ENCODE assay signal across 8 cellular contexts in the genomic region with DNA sequence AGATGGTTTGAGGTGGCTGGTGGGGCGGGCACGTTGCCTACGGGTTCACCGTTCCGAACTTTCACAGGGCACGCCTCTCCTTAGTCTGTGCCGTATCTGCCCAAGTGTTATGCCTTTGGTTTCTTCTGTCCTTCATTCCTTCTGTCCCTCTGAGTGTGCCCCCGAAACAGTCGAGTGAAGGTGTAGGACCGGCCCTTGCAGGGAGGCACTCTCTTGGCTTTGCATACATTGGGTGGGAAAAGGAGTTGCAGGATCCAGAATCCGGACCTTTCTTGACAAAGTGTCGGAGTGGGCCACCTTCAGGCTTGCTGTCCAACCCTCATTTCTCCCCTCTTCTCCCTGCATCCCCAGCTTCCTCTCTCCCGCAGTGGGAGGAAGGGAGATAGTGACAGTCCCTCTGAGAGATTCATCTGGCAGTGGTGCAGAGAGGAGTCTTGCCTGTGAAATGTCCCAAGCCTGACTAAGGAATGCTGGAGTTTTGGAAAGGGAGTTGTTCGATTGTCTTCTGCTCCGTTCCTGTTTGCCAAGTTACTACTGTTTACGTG. TPM values are rescaled to one million over a fixed set of nuclear protein-coding genes. Genes with fewer than 3 reads are reported as not detected.
DNase-seq lines count a peak whose midpoint lies in the region; ATAC-seq, FAIRE-seq and TF ChIP-seq lines count a peak whose summit lies in the region.

No MANE protein-coding gene starts in this region.

- no peaks in the 10 kb centered on the region; the same call in 1 of the 2 replicates for H3K9me3 ChIP-seq in AG04450 (ENCODE audit: control insufficient read depth, insufficient read depth, low read length)
- H3K9me3 ChIP-seq in NT2/D1 (ENCODE audit: insufficient read depth, low read length) = no peaks in the 10 kb centered on the region
- no peaks in the 10 kb centered on the region for H3K9me3 ChIP-seq in colonic mucosa
- H3K9me3 ChIP-seq in transverse colon = no peaks in the 10 kb centered on the region

- no peak for DNase-seq in AG04450 (ENCODE audit: low read depth, low spot score)
- DNase-seq in NT2/D1 (ENCODE audit: low read depth, low spot score) = no peak
- peak; percentile 42 for DNase-seq in colonic mucosa
- DNase-seq in medulla oblongata (ENCODE audit: extremely low spot score) = peak; percentile 53
- DNase-seq in transverse colon = no peak
- DNase-seq in GM12891 (ENCODE audit: insufficient read length, low spot score) = no peak
- no peak for DNase-seq in activated effector memory CD4-positive, alpha-beta T cell treated with Interleukin-2 at 50 U/mL for 16 hours

- FAIRE-seq in GM12891 (lab: Jason Lieb, UNC) = no peak

- POLR2A ChIA-PET in AG04450 (lab: Yijun Ruan, JAX) = interaction anchor here (1.5 kb wide), 1 partner anchor 14 kb away, joined by 3 read pairs; no protein-coding TSS in a partner anchor

- WGBS in transverse colon (ENCODE audit: low coverage in 1 of 2), 2 donors = 6 to 13% methylated on average over 3 to 15 of the region's 16 CpGs

- CTCF ChIA-PET in AG04450 (lab: Charles Lee) = interaction anchor here (1.9 to 3.0 kb wide), 2 partner anchors 279 to 347 kb away, joined by 8 to 22 read pairs; no protein-coding TSS in a partner anchor

- intact Hi-C loops in colonic mucosa (cut with DNase I) = no loop called here
- intact Hi-C loops in transverse colon (cut with DNase I; ENCODE audit: low total_unique reads) = no loop called here

- H3K36me3 ChIP-seq in NT2/D1 (ENCODE audit: insufficient read depth, insufficient read length, low read length) = peaks cover 5% of the 10 kb centered on the region
- no peaks in the 10 kb centered on the region for H3K36me3 ChIP-seq in colonic mucosa
- no peaks in the 10 kb centered on the region for H3K36me3 ChIP-seq in transverse colon

- TF ChIP-seq POLR2A in transverse colon (IDR thresholded peaks at IDR 0.05) (no peak), GM12891 (IDR thresholded peaks at IDR 0.05; ENCODE audit: low read depth, low read length) (no peak)

- H3K4me3 ChIP-seq in AG04450 (ENCODE audit: low read depth, low read length) (peak overlapping the region; percentile 68), NT2/D1 (ENCODE audit: insufficient read length, low read depth) (peak overlapping the region; percentile 90), colonic mucosa (peak overlapping the region; percentile 64), transverse colon (peak overlapping the region; percentile 59 to 78 (median 66))

- H3K27ac ChIP-seq in AG04450 (ENCODE audit: low read depth, low read length) (peak overlapping the region; percentile 83), colonic mucosa (peak overlapping the region; percentile 92), transverse colon (peak overlapping the region; percentile 87 to 93 (median 92))

- TF ChIP-seq EP300 in transverse colon (IDR thresholded peaks at IDR 0.05; ENCODE audit: low read depth) = no peak

- H3K4me1 ChIP-seq in NT2/D1 (ENCODE audit: insufficient read depth, insufficient read length) (no peaks in the 10 kb centered on the region), colonic mucosa (peaks cover 13% of the 10 kb centered on the region), transverse colon (peaks cover 14 to 56% (median 31%) of the 10 kb centered on the region in 4 donors)

- ATAC-seq in GM19397 (IDR thresholded peaks at IDR 0.05; ENCODE audit: unreplicated experiment) = peak; percentile 14

- peak overlapping the region; percentile 88 for H3K9ac ChIP-seq in NT2/D1 (ENCODE audit: insufficient read length, low read depth)
- peak overlapping the region; percentile 75 to 99 for H3K9ac ChIP-seq in colonic mucosa (ENCODE audit: low read depth in 2 of 2, low read length in 2 of 2)

- in situ Hi-C loops in transverse colon (cut with MboI; ENCODE audit: low pct_ligation_motif_present in 1 of 4, low pct_unique_long_range_greater_than_20kb in 1 of 4, low sequenced_read_pairs in 3 of 4) = no loop called here

- TF ChIP-seq CTCF in AG04450 (IDR thresholded peaks at IDR 0.05; ENCODE audit: low read depth, low read length) (no peak), colonic mucosa (IDR thresholded peaks at IDR 0.05) (no peak), transverse colon (IDR thresholded peaks at IDR 0.05) (no peak)

- peaks cover 6% of the 10 kb centered on the region for H3K27me3 ChIP-seq in AG04450 (ENCODE audit: control insufficient read depth, insufficient read depth, low read length)
- no peaks in the 10 kb centered on the region for H3K27me3 ChIP-seq in NT2/D1 (ENCODE audit: insufficient read depth, insufficient read length)
- H3K27me3 ChIP-seq in colonic mucosa = no peaks in the 10 kb centered on the region
- no peaks in the 10 kb centered on the region for H3K27me3 ChIP-seq in transverse colon

TF ChIP-seq in GM12891, 5 proteins besides CTCF, POLR2A, EP300 and RAD21:
- TF ChIP-seq POLR2AphosphoS5 (IDR thresholded peaks at IDR 0.05; ENCODE audit: low read depth, low read length) (no peak), TAF1 (IDR thresholded peaks at IDR 0.05; ENCODE audit: low read depth, low read length) (no peak), POU2F2 (IDR thresholded peaks at IDR 0.05; ENCODE audit: low read depth, low read length) (no peak), SPI1 (IDR thresholded peaks at IDR 0.05; ENCODE audit: low read depth, low read length) (no peak), PAX5 (IDR thresholded peaks at IDR 0.05; ENCODE audit: insufficient read depth, low read length, severe bottlenecking) (no peak)

RNA-seq across cellular contexts. Expression of a gene that starts 0.6 kb away (rescaled TPM):
- polyA plus RNA-seq in AG04450 (2011; rRNA removed) = 29.1 and 42.0 TPM in 2 replicates
- polyA minus RNA-seq in AG04450 (2011; rRNA and poly(A)+ RNA removed) = 14.3 and 21.2 TPM in 2 replicates
- 10 to 100 TPM; 55.9 to 74.1 TPM for total RNA-seq in colonic mucosa
- total RNA-seq in transverse colon = 100 to 1,000 TPM in 1 of 4 donors, 10 to 100 TPM in 3; 35.0 to 115 (median 46.2) TPM
- 8.5 TPM for polyA plus RNA-seq in GM12891 (2012; ENCODE audit: low read depth, missing spikeins)

RNA-seq across cellular contexts. Expression of a gene that starts 0.8 kb away (rescaled TPM):
- not detected in 2 replicates for polyA plus RNA-seq in AG04450 (2011; rRNA removed)
- not detected in 2 replicates for polyA minus RNA-seq in AG04450 (2011; rRNA and poly(A)+ RNA removed)
- total RNA-seq in colonic mucosa = under 1 TPM in 1 of 2 donors, not detected in 1; 0.30 TPM
- under 1 TPM in 3 of 4 donors, not detected in 1; 0.14 to 0.95 (median 0.75) TPM for total RNA-seq in transverse colon
- 0.22 TPM for polyA plus RNA-seq in GM12891 (2012; ENCODE audit: low read depth, missing spikeins)

Comparison
In these comparisons a context has a peak if more than half of its experiments do, and no peak if none do; other contexts are left out.
1. DNase-seq: peak in colonic mucosa (single experiment) and medulla oblongata (single experiment); none in AG04450 (single experiment), NT2/D1 (single experiment), transverse colon (single experiment), GM12891 (single experiment) and activated effector memory CD4-positive, alpha-beta T cell treated with Interleukin-2 at 50 U/mL for 16 hours (single experiment).
2. Peak in every context shown above with its lines, with median percentiles within 50 percentile points of each other: H3K27ac ChIP-seq and H3K4me3 ChIP-seq.